Comparison of ENCODE assay signal across 8 cellular contexts in genomic region chr16:80527297-80527696, GRCh38. TPM values are rescaled to one million over a fixed set of nuclear protein-coding genes. Genes with fewer than 3 reads are reported as not detected.
DNase-seq lines count a peak whose midpoint lies in the region; ATAC-seq and TF ChIP-seq lines count a peak whose summit lies in the region.

No MANE protein-coding gene starts in this region.

- no peaks in the 10 kb centered on the region for H3K36me3 Mint-ChIP-seq in natural killer cell

- no peaks in the 10 kb centered on the region for H3K36me3 ChIP-seq in H7 (replicated peaks; ENCODE audit: control insufficient read depth, insufficient read depth, low read length)

- H3K9me3 Mint-ChIP-seq in natural killer cell = no peaks in the 10 kb centered on the region

- H3K4me1 Mint-ChIP-seq in natural killer cell = no peaks in the 10 kb centered on the region

- H3K4me3 Mint-ChIP-seq in natural killer cell = no peak overlapping the region

- DNase-seq in EL = peak; percentile 41
- peak; percentile 66 for DNase-seq in H7
- peak; percentile 26 for DNase-seq in RKO (ENCODE audit: low spot score)
- peak; percentile 1 for DNase-seq in amniotic epithelial cell (ENCODE audit: low read depth)
- DNase-seq in natural killer cell = no peak
- no peak for DNase-seq in NCI-H446 (lab: John Stamatoyannopoulos, UW)

- H3K27me3 Mint-ChIP-seq in natural killer cell (ENCODE audit: low read depth in 2 of 2) = peaks cover 3 to 33% of the 10 kb centered on the region in 2 donors

- no peak overlapping the region for H3K4me3 ChIP-seq in H7 (ENCODE audit: insufficient read depth, low read depth, low read length)

- H3K27ac Mint-ChIP-seq in natural killer cell = no peak overlapping the region

- no peak for ATAC-seq in natural killer cell
- ATAC-seq in GM21825 (IDR thresholded peaks at IDR 0.05; ENCODE audit: unreplicated experiment) = no peak
- ATAC-seq in HG03095 (IDR thresholded peaks at IDR 0.05; ENCODE audit: unreplicated experiment) = no peak

- intact Hi-C loops in natural killer cell (cut with micrococcal nuclease) = no loop called here

- peak; percentile 9 for TF ChIP-seq CTCF in natural killer cell (IDR thresholded peaks at IDR 0.05)

- H3K27me3 ChIP-seq in H7 (ENCODE audit: control insufficient read depth, insufficient read depth, low read length) = no peaks in the 10 kb centered on the region

RNA-seq across cellular contexts. Expression of gene DYNLRB2, which starts 13.5 kb away (rescaled TPM):
- 0.42 TPM in 1 of 2 replicates, not detected in the other for total RNA-seq in H7 (2014; rRNA removed; shearing (Covaris generic))
- total RNA-seq in natural killer cell = not detected

Comparison
In these comparisons a context has a peak if more than half of its experiments do, and no peak if none do; other contexts are left out.
1. DNase-seq: peak in EL (single experiment), H7 (single experiment), RKO (single experiment) and amniotic epithelial cell (single experiment); none in natural killer cell (single experiment) and NCI-H446 (0 of 2).